In the genomic region with DNA sequence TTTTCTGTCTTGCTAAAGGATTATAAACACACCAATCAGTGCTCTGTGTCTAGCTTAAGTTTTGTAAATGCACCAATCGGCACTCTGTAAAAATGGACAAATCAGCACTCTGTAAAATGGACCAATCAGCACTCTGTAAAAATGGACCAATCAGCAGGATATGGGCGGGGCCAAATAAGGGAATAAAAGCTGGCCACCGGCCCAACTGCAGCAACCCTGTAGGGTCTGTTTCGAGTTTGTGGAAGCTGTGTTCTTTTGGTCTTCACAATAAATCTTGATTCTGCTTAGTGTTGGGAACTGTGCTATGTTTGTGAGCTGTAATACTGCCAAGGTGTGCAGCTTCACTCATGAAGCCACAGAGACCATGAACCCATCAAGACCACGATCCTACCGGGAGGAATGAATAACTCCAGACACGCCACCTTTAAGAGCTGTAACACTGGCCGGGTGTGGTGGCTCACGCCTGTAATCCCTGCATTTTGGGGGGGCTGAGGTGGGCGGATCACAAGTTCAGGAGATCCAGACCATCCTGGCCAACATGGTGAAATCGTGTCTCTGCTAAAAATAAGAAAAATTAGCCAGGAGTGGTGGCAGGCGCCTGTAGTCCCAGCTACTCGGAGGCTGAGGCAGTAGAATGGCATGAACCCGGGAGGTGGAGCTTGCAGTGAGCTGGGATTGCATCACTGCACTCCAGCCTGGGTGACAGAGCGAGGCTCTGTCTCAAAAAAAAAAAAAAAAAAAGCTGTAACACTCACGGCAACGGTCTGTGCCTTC, we compare ENCODE assay signal across 1 cellular context.
TF ChIP-seq lines count a peak whose summit lies in the region.
"Not testable (repeated sequence)": the region's sequence is repeated elsewhere in the genome, so short reads cannot be mapped to it uniquely, and the experiment has no call there.

No MANE protein-coding gene starts in this region.

TF ChIP-seq in K562, 482 proteins besides CTCF, POLR2A, EP300 and RAD21 (continued from another document):
- TF ChIP-seq, protein P1, sequence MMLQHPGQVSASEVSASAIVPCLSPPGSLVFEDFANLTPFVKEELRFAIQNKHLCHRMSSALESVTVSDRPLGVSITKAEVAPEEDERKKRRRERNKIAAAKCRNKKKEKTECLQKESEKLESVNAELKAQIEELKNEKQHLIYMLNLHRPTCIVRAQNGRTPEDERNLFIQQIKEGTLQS (IDR thresholded peaks at IDR 0.05), result peak; percentile 80
- TF ChIP-seq, protein P1 (CRISPR knock-in tag; conservative IDR thresholded peaks at IDR 0.05), result not testable (repeated sequence)
TF ChIP-seq in K562: peak in this region for 11; not testable (repeated sequence) for 471.
